Comparison of ENCODE assay signal across 8 cellular contexts in the genomic region with DNA sequence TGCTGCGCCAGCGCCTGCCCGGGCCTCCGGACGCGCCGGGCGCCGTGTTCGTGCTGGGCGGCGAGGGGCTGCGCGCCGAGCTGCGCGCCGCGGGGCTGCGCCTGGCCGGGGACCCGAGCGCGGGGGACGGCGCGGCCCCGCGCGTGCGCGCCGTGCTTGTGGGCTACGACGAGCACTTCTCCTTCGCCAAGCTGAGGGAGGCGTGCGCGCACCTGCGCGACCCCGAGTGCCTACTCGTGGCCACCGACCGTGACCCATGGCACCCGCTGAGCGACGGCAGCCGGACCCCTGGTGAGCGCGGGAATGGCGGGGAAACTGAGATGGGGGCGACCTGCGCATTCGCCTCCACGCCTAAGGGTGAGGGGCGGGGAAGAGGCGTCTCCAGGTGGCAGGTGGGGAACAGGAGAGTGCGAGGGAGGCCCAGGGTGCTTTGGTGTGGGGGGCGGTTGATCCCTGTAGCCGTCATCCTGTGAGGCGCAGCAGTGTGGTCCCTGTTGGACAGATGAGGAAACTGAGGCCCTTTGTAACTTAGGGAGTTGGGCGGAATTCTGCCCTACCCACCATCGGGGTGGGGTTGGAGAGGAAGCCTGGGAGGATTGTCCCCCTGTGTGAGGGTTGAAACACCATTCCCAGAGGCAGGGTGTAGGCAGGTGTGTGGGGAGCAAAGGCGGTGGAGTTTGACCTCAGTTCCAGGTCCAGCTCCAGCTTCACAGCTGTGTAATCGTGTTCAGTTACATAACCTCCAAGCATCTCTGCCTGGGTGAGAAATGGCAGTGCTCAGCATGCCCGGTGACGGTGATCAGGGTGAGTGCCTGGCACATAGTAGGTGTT.
DNase-seq lines count a peak whose midpoint lies in the region; ATAC-seq and TF ChIP-seq lines count a peak whose summit lies in the region.

No MANE protein-coding gene starts in this region.

- H3K9me3 Mint-ChIP-seq in stimulated activated effector memory CD8-positive, alpha-beta T cell treated with anti-CD3 and anti-CD28 coated beads, Interleukin-12 subunit alpha, Interleukin-12 subunit beta, amount 100 ng/mL, for 72 hours = no peaks in the 10 kb centered on the region

- H3K27ac ChIP-seq in iPS-18a (ENCODE audit: low read length) = no peak overlapping the region

- ATAC-seq in GM18861 (IDR thresholded peaks at IDR 0.05; ENCODE audit: unreplicated experiment) = peak; percentile 3
- peak; percentile 6 for ATAC-seq in HG03469 (IDR thresholded peaks at IDR 0.05; ENCODE audit: unreplicated experiment)
- ATAC-seq in stimulated activated effector memory CD8-positive, alpha-beta T cell treated with anti-CD3 and anti-CD28 coated beads, Interleukin-12 subunit alpha, Interleukin-12 subunit beta, amount 100 ng/mL, for 72 hours = no peak

- no peaks in the 10 kb centered on the region for H3K9me3 ChIP-seq in iPS-18a (ENCODE audit: control insufficient read depth, low read depth, low read length)

- peak overlapping the region; percentile 61 for H3K27ac Mint-ChIP-seq in stimulated activated effector memory CD8-positive, alpha-beta T cell treated with anti-CD3 and anti-CD28 coated beads, Interleukin-12 subunit alpha, Interleukin-12 subunit beta, amount 100 ng/mL, for 72 hours

- DNase-seq in AG09309 (ENCODE audit: low read depth) (no peak), SHP77 treated with DMSO at 0.1 percent for 48 hours (lab: John Stamatoyannopoulos, UW) (no peak), NCI-H187 treated with DMSO at 0.1 percent for 48 hours (lab: John Stamatoyannopoulos, UW) (no peak)
- peak; percentile 34 for DNase-seq in activated naive CD4-positive, alpha-beta T cell treated with Interleukin-2 at 50 U/mL for 16 hours
- no peak for DNase-seq in stimulated activated effector memory CD8-positive, alpha-beta T cell treated with anti-CD3 and anti-CD28 coated beads, Interleukin-12 subunit alpha, Interleukin-12 subunit beta, amount 100 ng/mL, for 72 hours (ENCODE audit: low spot score in 2 of 2)

- peaks cover 49% of the 10 kb centered on the region for H3K4me1 Mint-ChIP-seq in stimulated activated effector memory CD8-positive, alpha-beta T cell treated with anti-CD3 and anti-CD28 coated beads, Interleukin-12 subunit alpha, Interleukin-12 subunit beta, amount 100 ng/mL, for 72 hours

- H3K9ac ChIP-seq in iPS-18a (ENCODE audit: low read length) = peak overlapping the region; percentile 44

- H3K27me3 ChIP-seq in iPS-18a (ENCODE audit: control insufficient read depth, insufficient read depth, low read length) = no peaks in the 10 kb centered on the region

- peak overlapping the region; percentile 84 for H3K4me3 Mint-ChIP-seq in stimulated activated effector memory CD8-positive, alpha-beta T cell treated with anti-CD3 and anti-CD28 coated beads, Interleukin-12 subunit alpha, Interleukin-12 subunit beta, amount 100 ng/mL, for 72 hours

- peaks cover 6% of the 10 kb centered on the region for H3K4me1 ChIP-seq in iPS-18a (ENCODE audit: control insufficient read depth, low read depth, low read length)

- TF ChIP-seq CTCF in AG09309 (IDR thresholded peaks at IDR 0.05; ENCODE audit: control insufficient read depth, insufficient read depth, low read depth, low read length, missing control alignments) = no peak

- peaks cover 51% of the 10 kb centered on the region for H3K36me3 Mint-ChIP-seq in stimulated activated effector memory CD8-positive, alpha-beta T cell treated with anti-CD3 and anti-CD28 coated beads, Interleukin-12 subunit alpha, Interleukin-12 subunit beta, amount 100 ng/mL, for 72 hours

- H3K4me3 ChIP-seq in AG09309 (ENCODE audit: control insufficient read depth, low read depth, low read length) = peak overlapping the region; percentile 84
- H3K4me3 ChIP-seq in iPS-18a (ENCODE audit: low read length) = peak overlapping the region; percentile 83

- H3K36me3 ChIP-seq in iPS-18a (ENCODE audit: control insufficient read depth, low read depth, low read length) = no peaks in the 10 kb centered on the region
